ENCODE assay signal across 19 cellular contexts in genomic region chr13:32877491-32877890, GRCh38.
"Had no signal": no experiment of that assay in that cellular context is flagged by ENCODE, and none has a peak within 500 bp of the region (broad histone marks: within the 10 kb centered on the region; RNA-seq: fewer than 3 reads in every experiment).

No MANE protein-coding gene starts in this region.

- H3K9ac ChIP-seq: SK-N-SH had no signal

- H3K9me2 ChIP-seq: SK-N-SH had no signal

- DNase-seq: Karpas-422, KG1, MG63, NCI-H1092, NCI-H1105 treated with DMSO at 0.1 percent for 48 hours, NCI-H1436, NCI-H187, NCI-H2029, NCI-H2171 treated with DMSO at 0.1 percent for 48 hours, NCI-H345, NCI-H524, NCI-H69, NCI-H774, SHP77, SK-N-SH, SW 1271 had no signal

- ATAC-seq: HepG2, Panc1 had no signal

- H3K27me3 ChIP-seq: MG63 had no signal

- H3K27ac ChIP-seq: RWPE1 had no signal

- H3K9me3 ChIP-seq: MG63, SK-N-SH had no signal

- H3K4me2 ChIP-seq: SK-N-SH had no signal

- H3K36me3 ChIP-seq: MG63 had no signal

- FAIRE-seq: HepG2 had no signal

- H3K4me3 ChIP-seq: MG63 had no signal
